Comparison of ENCODE assay signal across 16 cellular contexts in the genomic region with DNA sequence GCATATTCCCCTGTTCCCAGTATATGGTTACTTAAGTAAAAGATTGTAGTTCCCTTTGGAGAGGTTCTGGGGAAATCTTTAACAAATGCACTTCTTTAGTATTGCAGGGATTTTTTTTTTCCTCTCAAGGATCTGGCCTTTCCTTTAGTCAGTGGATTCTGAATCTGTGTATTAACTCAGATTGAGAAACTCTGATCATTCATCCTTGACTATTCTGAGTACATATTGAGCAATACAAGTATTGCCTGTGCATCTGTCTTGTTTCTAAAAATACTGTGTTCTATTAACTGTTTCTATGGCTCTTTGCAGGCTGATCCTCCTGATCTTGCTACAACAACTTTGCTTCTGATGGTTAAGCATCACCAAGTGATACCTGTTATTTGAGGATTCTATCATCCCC.
DNase-seq lines count a peak whose midpoint lies in the region; ATAC-seq and TF ChIP-seq lines count a peak whose summit lies in the region.
"Had no signal": no experiment of that assay in that cellular context is flagged by ENCODE, and none has a peak within 500 bp of the region (broad histone marks: within the 10 kb centered on the region; RNA-seq: fewer than 3 reads in every experiment).

No MANE protein-coding gene starts in this region.

- TF ChIP-seq CTCF in cardiac fibroblast (IDR thresholded peaks at IDR 0.05; ENCODE audit: low read depth, low read length) = no peak

- no peak overlapping the region for H3K4me3 ChIP-seq in cardiac fibroblast (replicated peaks in 1 of 2; ENCODE audit: low read depth in 2 of 2, low read length in 2 of 2)
- H3K4me3 ChIP-seq: SJSA1 had no signal

- DNase-seq in AML-193 (lab: John Stamatoyannopoulos, UW) (peak; percentile 57), cardiac fibroblast (ENCODE audit: low read depth in 2 of 2) (peak; percentile 52 to 67), myocyte (ENCODE audit: low read depth) (peak; percentile 28), DMS79 treated with DMSO at 0.1 percent for 48 hours (lab: John Stamatoyannopoulos, UW) (no peak), mesenteric fat pad (ENCODE audit: low spot score) (no peak)
- no peak for DNase-seq in central memory CD4-positive, alpha-beta T cell
- DNase-seq: activated B cell treated with CpG ODN at 0.5 μM for 24 hours; CD4-positive, alpha-beta memory T cell; hypothalamus; midbrain; NCI-H345; stimulated activated CD4-positive, alpha-beta T cell treated with anti-CD3 and anti-CD28 coated beads, Interleukin-4, amount 100 ng/mL, for 4 hours; stimulated activated naive CD4-positive, alpha-beta T cell treated with Interleukin-2 at 50 U/mL for 16 hours had no signal

- ATAC-seq in HG02610 (IDR thresholded peaks at IDR 0.05; ENCODE audit: unreplicated experiment) (peak; percentile 56), GM21619 (IDR thresholded peaks at IDR 0.05; ENCODE audit: unreplicated experiment) (no peak)

Comparison
In these comparisons a context has a peak if more than half of its experiments do, and no peak if none do; other contexts are left out.
1. DNase-seq: peak in AML-193 (2 of 2), cardiac fibroblast (2 of 2) and myocyte (single experiment); none in central memory CD4-positive, alpha-beta T cell (single experiment), DMS79 treated with DMSO at 0.1 percent for 48 hours (single experiment) and mesenteric fat pad (single experiment).